In genomic region chr5:67900515-67900914, GRCh38 we compare ENCODE assay signal across 15 cellular contexts.
DNase-seq lines count a peak whose midpoint lies in the region; ATAC-seq and TF ChIP-seq lines count a peak whose summit lies in the region.
"Had no signal": no experiment of that assay in that cellular context is flagged by ENCODE, and none has a peak within 500 bp of the region (broad histone marks: within the 10 kb centered on the region; RNA-seq: fewer than 3 reads in every experiment).

No MANE protein-coding gene starts in this region.

- no peaks in the 10 kb centered on the region for H3K4me1 Mint-ChIP-seq in CD8-positive, alpha-beta memory T cell

- no peak for TF ChIP-seq EP300 in suprapubic skin (IDR thresholded peaks at IDR 0.05)

- 88% methylated on average over 6 of the region's 6 CpGs for WGBS in suprapubic skin

- CTCF ChIA-PET in CD8-positive, alpha-beta memory T cell (lab: Charles Lee), result interaction anchor here (1.4 kb wide), 1 partner anchor 36 kb away, joined by 3 read pairs; no protein-coding TSS in a partner anchor

- H3K36me3 Mint-ChIP-seq in CD8-positive, alpha-beta memory T cell, result no peaks in the 10 kb centered on the region
- H3K36me3 Mint-ChIP-seq: CD8-positive, alpha-beta T cell had no signal

- POLR2A ChIA-PET in CD8-positive, alpha-beta memory T cell (lab: Charles Lee), result no interaction called here

- no peaks in the 10 kb centered on the region for H3K4me1 ChIP-seq in CD8-positive, alpha-beta memory T cell (ENCODE audit: insufficient read depth, low read length)
- peaks cover 33% of the 10 kb centered on the region for H3K4me1 ChIP-seq in suprapubic skin

- no peak for TF ChIP-seq CTCF in AG10803 (conservative IDR thresholded peaks at IDR 0.05; ENCODE audit: low read length)
- TF ChIP-seq CTCF in fibroblast of mammary gland (conservative IDR thresholded peaks at IDR 0.05; ENCODE audit: control insufficient read depth, insufficient read depth, low read depth, low read length), result no peak
- no peak for TF ChIP-seq CTCF in suprapubic skin (IDR thresholded peaks at IDR 0.05)

- intact Hi-C loops in sciatic nerve (cut with DNase I), result no loop called here

- H3K4me3 ChIP-seq in AG10803 (ENCODE audit: low read length), result no peak overlapping the region
- no peak overlapping the region for H3K4me3 ChIP-seq in fibroblast of mammary gland (ENCODE audit: control insufficient read depth, low read depth, low read length)
- H3K4me3 ChIP-seq in CD8-positive, alpha-beta memory T cell (ENCODE audit: low read length), result no peak overlapping the region
- H3K4me3 ChIP-seq in suprapubic skin, result no peak overlapping the region

- no peak overlapping the region for H3K4me3 Mint-ChIP-seq in CD8-positive, alpha-beta memory T cell
- H3K4me3 Mint-ChIP-seq: B cell; CD8-positive, alpha-beta T cell had no signal

- TF ChIP-seq POLR2A in suprapubic skin (IDR thresholded peaks at IDR 0.05), result no peak

- no peaks in the 10 kb centered on the region for H3K9me3 Mint-ChIP-seq in CD8-positive, alpha-beta memory T cell
- H3K9me3 Mint-ChIP-seq: CD8-positive, alpha-beta T cell had no signal

- no peaks in the 10 kb centered on the region for H3K27me3 ChIP-seq in CD8-positive, alpha-beta memory T cell (ENCODE audit: insufficient read depth, low read length, poor library complexity, severe bottlenecking)
- H3K27me3 ChIP-seq in suprapubic skin, result no peaks in the 10 kb centered on the region

- no peak overlapping the region for H3K27ac ChIP-seq in CD8-positive, alpha-beta memory T cell (ENCODE audit: low read depth, low read length)
- H3K27ac ChIP-seq in suprapubic skin, result no peak overlapping the region

- no peak overlapping the region for H3K27ac Mint-ChIP-seq in CD8-positive, alpha-beta memory T cell
- H3K27ac Mint-ChIP-seq: B cell; CD8-positive, alpha-beta T cell had no signal

- peak; percentile 72 for DNase-seq in AG10803 (ENCODE audit: low read depth)
- peak; percentile 77 for DNase-seq in RPMI7951 (ENCODE audit: low read depth)
- DNase-seq in fibroblast of mammary gland (ENCODE audit: low read depth), result peak; percentile 45
- no peak for DNase-seq in sciatic nerve (ENCODE audit: low spot score)
- DNase-seq in CD8-positive, alpha-beta memory T cell, result no peak
- no peak for DNase-seq in NCI-H1436 treated with DMSO at 0.1 percent for 48 hours (lab: John Stamatoyannopoulos, UW)
- no peak for DNase-seq in suprapubic skin (ENCODE audit: low spot score in 2 of 2)
- DNase-seq: CD8-positive, alpha-beta T cell; HCEC 1CT; Kasumi-1; NCI-H1417 treated with DMSO at 0.1 percent for 48 hours; NCI-H2029 treated with DMSO at 0.1 percent for 48 hours; NCI-H510A treated with DMSO at 0.1 percent for 48 hours; SIG-M5 had no signal

- H3K27me3 Mint-ChIP-seq in CD8-positive, alpha-beta memory T cell, result peaks cover 0 to 12% of the 10 kb centered on the region in 2 donors

- H3K9me3 ChIP-seq in CD8-positive, alpha-beta memory T cell (ENCODE audit: low read length), result no peaks in the 10 kb centered on the region
- no peaks in the 10 kb centered on the region for H3K9me3 ChIP-seq in suprapubic skin

- H3K36me3 ChIP-seq in CD8-positive, alpha-beta memory T cell (ENCODE audit: insufficient read depth, low read length), result no peaks in the 10 kb centered on the region
- H3K36me3 ChIP-seq in suprapubic skin, result no peaks in the 10 kb centered on the region

- ATAC-seq in sciatic nerve, result peak; percentile 78
- ATAC-seq: CD8-positive, alpha-beta T cell had no signal

Comparison
In these comparisons a context has a peak if more than half of its experiments do, and no peak if none do; other contexts are left out.
1. DNase-seq: peak in AG10803 (single experiment), RPMI7951 (single experiment) and fibroblast of mammary gland (single experiment); none in sciatic nerve (single experiment), CD8-positive, alpha-beta memory T cell (0 of 5), NCI-H1436 treated with DMSO at 0.1 percent for 48 hours (single experiment) and suprapubic skin (0 of 2).